ENCODE assay signal across 8 cellular contexts in the genomic region with DNA sequence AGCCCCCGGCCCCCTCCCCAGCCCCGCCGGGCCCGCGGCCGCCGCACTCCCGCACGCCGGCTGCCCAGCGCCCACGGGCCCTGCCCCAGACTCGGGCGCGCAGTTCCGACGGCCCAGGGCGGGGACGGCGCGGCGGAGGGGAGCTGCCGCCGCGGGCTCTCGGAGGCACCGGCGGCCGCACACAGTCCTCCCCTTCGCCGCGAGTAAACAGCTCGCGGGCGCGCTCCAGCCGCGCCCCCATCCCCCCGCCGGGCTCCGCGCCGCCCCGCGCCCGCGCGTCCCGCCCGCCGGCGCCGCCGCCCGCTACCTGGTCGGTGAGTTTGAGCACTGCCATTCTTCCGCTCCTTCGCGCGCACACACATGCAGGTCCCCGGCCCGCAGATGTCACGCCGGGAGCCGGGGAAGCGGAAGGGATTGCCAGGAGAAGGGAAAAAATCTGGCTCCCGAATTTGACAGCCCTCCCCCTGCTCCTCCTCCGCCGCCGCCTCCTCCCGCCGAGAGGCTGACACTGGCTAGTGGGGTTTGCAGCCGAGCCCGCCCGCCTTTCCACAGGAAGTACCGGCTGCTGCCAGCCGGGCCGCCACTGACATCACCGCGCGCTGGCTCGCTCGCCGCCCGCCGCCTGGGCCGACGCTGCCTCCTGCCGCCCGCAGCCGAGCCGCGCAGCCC. TPM values are rescaled to one million over a fixed set of nuclear protein-coding genes. Genes with fewer than 3 reads are reported as not detected.
DNase-seq lines count a peak whose midpoint lies in the region; ATAC-seq and TF ChIP-seq lines count a peak whose summit lies in the region.

ANKRD44 (minus strand) TSS at position 510 of the 669 bp plus-strand sequence; CDS start at position 334, 176 bp downstream.

- peaks cover 18% of the 10 kb centered on the region for H3K4me1 ChIP-seq in adipocyte (ENCODE audit: control insufficient read depth, insufficient read depth, low read length)
- peaks cover 28 to 50% (median 44%) of the 10 kb centered on the region in 4 donors for H3K4me1 ChIP-seq in upper lobe of left lung

- H3K9ac ChIP-seq in adipocyte (ENCODE audit: low read length) = peak within 1 kb of the TSS; percentile 79

- H3K4me3 ChIP-seq in adipocyte (ENCODE audit: low read length) (peak within 1 kb of the TSS; percentile 86), upper lobe of left lung (peak within 1 kb of the TSS; percentile 70 to 90 (median 83))

- peak in 3 of 4 donors; percentile 50 to 85 (median 69) for TF ChIP-seq POLR2A in upper lobe of left lung (IDR thresholded peaks at IDR 0.05)

- DNase-seq in NCI-H1105 treated with DMSO at 0.1 percent for 48 hours (lab: John Stamatoyannopoulos, UW) (peak; percentile 70), T follicular helper cell (ENCODE audit: low read depth) (peak; percentile 83), adipocyte (ENCODE audit: low read depth) (peak; percentile 95), cardiac septum (ENCODE audit: low spot score) (peak; percentile 95), posterior vena cava (ENCODE audit: low spot score) (peak; percentile 98), upper lobe of left lung (peak; percentile 94 to 97)

- TF ChIP-seq EP300 in upper lobe of left lung (IDR thresholded peaks at IDR 0.05) = no peak

- TF ChIP-seq CTCF in GM12873 (IDR thresholded peaks at IDR 0.05; ENCODE audit: insufficient read depth, low read depth, low read length, missing control alignments) = peak; percentile 43
- peak; percentile 55 to 98 (median 96) for TF ChIP-seq CTCF in upper lobe of left lung (IDR thresholded peaks at IDR 0.05)

- no peaks in the 10 kb centered on the region for H3K9me3 ChIP-seq in adipocyte (ENCODE audit: control insufficient read depth, low read length)
- no peaks in the 10 kb centered on the region for H3K9me3 ChIP-seq in upper lobe of left lung

- H3K27ac ChIP-seq in upper lobe of left lung = peak within 1 kb of the TSS; percentile 88 to 96 (median 92)

- ATAC-seq in HG02642 (IDR thresholded peaks at IDR 0.05; ENCODE audit: poor library complexity, unreplicated experiment) = peak; percentile 77
- ATAC-seq in upper lobe of left lung (ENCODE audit: low FRiP score in 2 of 2) = peak; percentile 93 to 97

- 2 to 4% methylated on average over 10 to 13 of the region's 93 CpGs for WGBS in upper lobe of left lung, 2 donors

- H3K27me3 ChIP-seq in adipocyte (replicated peaks; ENCODE audit: control insufficient read depth, insufficient read depth, low read length) (peaks cover 7% of the 10 kb centered on the region), upper lobe of left lung (no peaks in the 10 kb centered on the region)

- intact Hi-C loops in cardiac septum (cut with DNase I) (loop anchor here (2.0 to 5.0 kb wide), 3 partner anchors 67 to 198 kb away; no protein-coding TSS in a partner anchor), posterior vena cava (cut with DNase I) (loop anchor here in 1 of 2 donors (5.0 to 10.0 kb wide), 3 partner anchors 64 to 203 kb away; no protein-coding TSS in a partner anchor)

- H3K36me3 ChIP-seq in adipocyte (ENCODE audit: control insufficient read depth, insufficient read depth, low read length, severe bottlenecking) = no peaks in the 10 kb centered on the region
- H3K36me3 ChIP-seq in upper lobe of left lung = no peaks in the 10 kb centered on the region

RNA-seq across cellular contexts. Expression of gene ANKRD44, which starts in this region (rescaled TPM):
- total RNA-seq in cardiac septum = 6.4 TPM
- 10 to 100 TPM; 21.2 to 24.5 TPM for total RNA-seq in posterior vena cava
- total RNA-seq in upper lobe of left lung = 10 to 100 TPM; 41.0 to 91.1 (median 61.7) TPM

Comparison
In these comparisons a context has a peak if more than half of its experiments do, and no peak if none do; other contexts are left out.
1. Peak in every context shown above with its lines: DNase-seq, ATAC-seq, H3K4me3 ChIP-seq and H3K27ac ChIP-seq.